ENCODE assay signal across 28 cellular contexts in genomic region chr1:36624466-36624865, GRCh38.
"Had no signal": no experiment of that assay in that cellular context is flagged by ENCODE, and none has a peak within 500 bp of the region (broad histone marks: within the 10 kb centered on the region; RNA-seq: fewer than 3 reads in every experiment).

No MANE protein-coding gene starts in this region.

- ATAC-seq: activated T-cell treated with anti-CD3 and anti-CD28 coated beads, Interleukin-2, amount 50 U/mL, for 72 hours; body of pancreas; esophagus mucosa; T-helper 17 cell had no signal

- H3K9me3 Mint-ChIP-seq: activated CD4-positive, alpha-beta memory T cell treated with anti-CD3 and anti-CD28 coated beads, Interleukin-2, amount 10 ng/mL, durations not matched to agents 7 days and 5 days; activated CD4-positive, alpha-beta T cell treated with anti-CD3 and anti-CD28 coated beads, Interleukin-2, amount 10 ng/mL, durations not matched to agents 7 days and 5 days; activated T-cell treated with anti-CD3 and anti-CD28 coated beads, Interleukin-2, amount 50 U/mL, for 24 hours; activated T-cell treated with anti-CD3 and anti-CD28 coated beads, Interleukin-2, amount 50 U/mL, for 72 hours; dendritic cell treated with granulocyte-macrophage colony-stimulating factor and Interleukin-4, amounts not matched to agents 40 ng/mL and 50 ng/mL, for 4 days; T-helper 2 cell treated with Interferon-gamma antibody and Interleukin-4, amounts not matched to agents 5 μg/mL and 100 μg/mL, for 36 hours had no signal

- H3K27ac ChIP-seq: body of pancreas, coronary artery had no signal

- H3K9me3 ChIP-seq: body of pancreas had no signal

- H3K27me3 ChIP-seq: body of pancreas had no signal

- DNase-seq: activated CD4-positive, alpha-beta memory T cell treated with anti-CD3 and anti-CD28 coated beads, Interleukin-2, amount 10 ng/mL, durations not matched to agents 7 days and 5 days; activated CD4-positive, alpha-beta T cell treated with anti-CD3 and anti-CD28 coated beads for 1 hour; activated CD4-positive, alpha-beta T cell treated with anti-CD3 and anti-CD28 coated beads for 4 hours; activated CD4-positive, alpha-beta T cell treated with anti-CD3 and anti-CD28 coated beads, Interleukin-2, amount 10 ng/mL, durations not matched to agents 7 days and 5 days; activated CD4-positive, alpha-beta T cell treated with anti-CD3 and anti-CD28 coated beads, Interleukin-2, amount 50 U/mL, for 4 hours; activated CD8-positive, alpha-beta memory T cell treated with anti-CD3 and anti-CD28 coated beads, Interleukin-2, amount 50 U/mL, for 48 hours; activated gamma-delta T cell; activated naive CD4-positive, alpha-beta T cell; activated naive CD4-positive, alpha-beta T cell treated with anti-CD3 and anti-CD28 coated beads, Interleukin-2, amount 50 U/mL, for 16 hours; activated T-cell treated with anti-CD3 and anti-CD28 coated beads for 4 hours; activated T-cell treated with anti-CD3 and anti-CD28 coated beads, Interleukin-2, amount 50 U/mL, for 24 hours; activated T-cell treated with anti-CD3 and anti-CD28 coated beads, Interleukin-2, amount 50 U/mL, for 72 hours; amniotic stem cell; aorta; body of pancreas; central memory CD4-positive, alpha-beta T cell; cerebellar nuclear complex; dorsolateral prefrontal cortex; effector memory CD4-positive, alpha-beta T cell; endodermal cell; foreskin fibroblast; T-helper 1 cell; T-helper 17 cell had no signal

- H3K4me3 Mint-ChIP-seq: activated CD4-positive, alpha-beta memory T cell treated with anti-CD3 and anti-CD28 coated beads, Interleukin-2, amount 10 ng/mL, durations not matched to agents 7 days and 5 days; activated CD4-positive, alpha-beta T cell treated with anti-CD3 and anti-CD28 coated beads, Interleukin-2, amount 10 ng/mL, durations not matched to agents 7 days and 5 days; activated naive CD8-positive, alpha-beta T cell; activated T-cell treated with anti-CD3 and anti-CD28 coated beads, Interleukin-2, amount 50 U/mL, for 24 hours; activated T-cell treated with anti-CD3 and anti-CD28 coated beads, Interleukin-2, amount 50 U/mL, for 72 hours; dendritic cell treated with granulocyte-macrophage colony-stimulating factor and Interleukin-4, amounts not matched to agents 40 ng/mL and 50 ng/mL, for 4 days; endodermal cell; T-helper 17 cell; T-helper 2 cell treated with Interferon-gamma antibody and Interleukin-4, amounts not matched to agents 5 μg/mL and 100 μg/mL, for 36 hours had no signal

- H3K4me1 Mint-ChIP-seq: activated CD4-positive, alpha-beta memory T cell treated with anti-CD3 and anti-CD28 coated beads, Interleukin-2, amount 10 ng/mL, durations not matched to agents 7 days and 5 days; activated CD4-positive, alpha-beta T cell treated with anti-CD3 and anti-CD28 coated beads, Interleukin-2, amount 10 ng/mL, durations not matched to agents 7 days and 5 days had no signal

- H3K4me3 ChIP-seq: body of pancreas, coronary artery, dorsolateral prefrontal cortex had no signal

- H3K27me3 Mint-ChIP-seq: activated CD4-positive, alpha-beta T cell treated with anti-CD3 and anti-CD28 coated beads, Interleukin-2, amount 10 ng/mL, durations not matched to agents 7 days and 5 days had no signal

- H3K27ac Mint-ChIP-seq: activated CD4-positive, alpha-beta memory T cell treated with anti-CD3 and anti-CD28 coated beads, Interleukin-2, amount 10 ng/mL, durations not matched to agents 7 days and 5 days; activated CD4-positive, alpha-beta T cell treated with anti-CD3 and anti-CD28 coated beads, Interleukin-2, amount 10 ng/mL, durations not matched to agents 7 days and 5 days; activated naive CD8-positive, alpha-beta T cell; activated T-cell treated with anti-CD3 and anti-CD28 coated beads, Interleukin-2, amount 50 U/mL, for 24 hours; activated T-cell treated with anti-CD3 and anti-CD28 coated beads, Interleukin-2, amount 50 U/mL, for 72 hours; dendritic cell treated with granulocyte-macrophage colony-stimulating factor and Interleukin-4, amounts not matched to agents 40 ng/mL and 50 ng/mL, for 4 days; endodermal cell; T-helper 17 cell; T-helper 2 cell treated with Interferon-gamma antibody and Interleukin-4, amounts not matched to agents 5 μg/mL and 100 μg/mL, for 36 hours had no signal

- H3K36me3 Mint-ChIP-seq: activated naive CD8-positive, alpha-beta T cell had no signal
